1 cellular context compared by ENCODE assay signal in genomic region chr9:128887049-128887448, GRCh38.
TF ChIP-seq lines count a peak whose summit lies in the region.

No MANE protein-coding gene starts in this region.

TF ChIP-seq in WTC11, 78 proteins besides CTCF, POLR2A, EP300 and RAD21:
- no peak for TF ChIP-seq ZNF138 (CRISPR knock-in tag; conservative IDR thresholded peaks at IDR 0.05)
- TF ChIP-seq ZNF121 (CRISPR knock-in tag; IDR thresholded peaks at IDR 0.05): peak; percentile 90
TF ChIP-seq in WTC11: peak in this region for 1.
